Comparison of ENCODE assay signal across 12 cellular contexts in the genomic region with DNA sequence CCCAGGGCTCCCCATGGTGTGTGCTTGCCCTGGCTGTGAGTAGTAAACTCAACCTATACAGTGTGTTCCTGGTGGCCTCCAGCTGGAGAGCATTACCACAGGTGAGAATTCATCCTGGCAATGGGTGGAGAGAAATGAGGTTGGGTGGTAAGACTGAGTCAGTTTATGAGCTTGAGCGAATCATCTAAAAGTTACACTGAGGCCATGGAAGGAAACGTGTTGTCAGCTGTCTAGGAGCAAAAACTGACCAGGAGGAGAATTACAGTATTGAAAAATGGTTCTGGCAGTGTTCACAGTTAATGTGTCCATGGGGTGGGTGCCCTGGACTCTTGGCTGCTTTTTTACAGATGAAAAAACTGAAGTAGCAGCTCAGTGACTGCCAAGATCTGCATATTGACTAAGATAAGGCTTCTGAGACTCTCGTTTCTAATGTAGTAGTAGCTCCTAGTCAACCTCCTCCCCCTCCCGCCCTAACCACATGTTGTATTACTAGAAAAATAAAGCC.
DNase-seq lines count a peak whose midpoint lies in the region; ATAC-seq and TF ChIP-seq lines count a peak whose summit lies in the region.
"Had no signal": no experiment of that assay in that cellular context is flagged by ENCODE, and none has a peak within 500 bp of the region (broad histone marks: within the 10 kb centered on the region; RNA-seq: fewer than 3 reads in every experiment).

No MANE protein-coding gene starts in this region.

- WGBS in trophoblast cell (ENCODE audit: extremely low coverage, insufficient coverage, insufficient read length) = no CpG with 5 or more reads among the region's 4 CpGs

- H3K9me2 ChIP-seq in PC-3 (replicated peaks; ENCODE audit: low read length) = no peaks in the 10 kb centered on the region

- peak overlapping the region; percentile 40 for H3K14ac ChIP-seq in trophoblast cell (ENCODE audit: low read length)

- CTCF ChIA-PET in PC-3 (lab: Charles Lee) = no interaction called here

- H3K9me3 ChIP-seq in PC-3 (ENCODE audit: low read length) (no peaks in the 10 kb centered on the region), trophoblast cell (ENCODE audit: insufficient read depth, low read depth, low read length) (no peaks in the 10 kb centered on the region)
- H3K9me3 ChIP-seq: right lobe of liver, SJSA1 had no signal

- H2AK5ac ChIP-seq in trophoblast cell (ENCODE audit: low read length) = no peak overlapping the region

- no peak overlapping the region for H3K18ac ChIP-seq in trophoblast cell (ENCODE audit: low read length)

- H3K79me1 ChIP-seq in trophoblast cell (ENCODE audit: low read length) = peaks cover 20% of the 10 kb centered on the region

- H3K4me2 ChIP-seq in PC-3 (ENCODE audit: low read length) = no peak overlapping the region
- no peak overlapping the region for H3K4me2 ChIP-seq in trophoblast cell (ENCODE audit: low read length)

- in situ Hi-C loops in brain microvascular endothelial cell (cut with HindIII; ENCODE audit: low pct_ligation_motif_present, low sequenced_read_pairs) = no loop called here

- no peaks in the 10 kb centered on the region for H4K20me1 ChIP-seq in PC-3 (ENCODE audit: low read length)

- H3K79me2 ChIP-seq in PC-3 (ENCODE audit: low read length) = no peaks in the 10 kb centered on the region
- H3K79me2 ChIP-seq in trophoblast cell (ENCODE audit: control insufficient read depth, insufficient read depth, low read length, poor library complexity) = peaks cover 1% of the 10 kb centered on the region

- H3K23ac ChIP-seq in trophoblast cell (ENCODE audit: low read length) = no peak overlapping the region

- H3K4ac ChIP-seq in trophoblast cell (ENCODE audit: low read depth, low read length) = no peak overlapping the region

- H3K27ac ChIP-seq in PC-3 (ENCODE audit: low read length) = 0 out of 2 replicates have a peak overlapping the region, but pooled peaks have one; percentile 7
- peak overlapping the region; percentile 79 for H3K27ac ChIP-seq in brain microvascular endothelial cell
- no peak overlapping the region for H3K27ac ChIP-seq in trophoblast cell (ENCODE audit: low read depth, low read length)
- H3K27ac ChIP-seq in caudate nucleus (ENCODE audit: low read depth, low read length) = no peak overlapping the region
- H3K27ac ChIP-seq: right lobe of liver, SJSA1 had no signal

- H3K27me3 ChIP-seq in PC-3 (ENCODE audit: low read length) (no peaks in the 10 kb centered on the region), brain microvascular endothelial cell (replicated peaks) (no peaks in the 10 kb centered on the region), trophoblast cell (ENCODE audit: insufficient read depth, low read length) (no peaks in the 10 kb centered on the region)
- H3K27me3 ChIP-seq: right lobe of liver, SJSA1 had no signal

- no peak for TF ChIP-seq CTCF in PC-3 (conservative IDR thresholded peaks at IDR 0.05; ENCODE audit: low read depth, low read length)
- TF ChIP-seq CTCF in brain microvascular endothelial cell (IDR thresholded peaks at IDR 0.05; ENCODE audit: low read depth, low read length, missing control alignments) = no peak

- H3K4me1 ChIP-seq in PC-3 (ENCODE audit: insufficient read depth, low read length) = peaks cover 38% of the 10 kb centered on the region
- H3K4me1 ChIP-seq in trophoblast cell (ENCODE audit: control insufficient read depth in 1 of 2, insufficient read depth in 2 of 2, low read length in 2 of 2) = peaks cover 11 to 20% of the 10 kb centered on the region in 2 experiments

- BruUV-seq in PC-3 (replicated peaks; lab: Mats Ljungman, UMichigan) = no TSS peak

- no peak overlapping the region for H3K9ac ChIP-seq in PC-3 (ENCODE audit: low read length)
- no peak overlapping the region for H3K9ac ChIP-seq in trophoblast cell (ENCODE audit: low read length)

- no peak overlapping the region for H4K91ac ChIP-seq in trophoblast cell (ENCODE audit: low read depth, low read length)

- no peak overlapping the region for H2AFZ ChIP-seq in PC-3 (ENCODE audit: low read length)
- H2AFZ ChIP-seq in trophoblast cell (ENCODE audit: insufficient read depth, low read length, poor library complexity) = no peak overlapping the region

- no peak overlapping the region for H2BK120ac ChIP-seq in trophoblast cell (ENCODE audit: insufficient read depth, low read length, poor library complexity)

- no peak for ATAC-seq in PC-3
- ATAC-seq in HG02623 (IDR thresholded peaks at IDR 0.05; ENCODE audit: unreplicated experiment) = no peak
- ATAC-seq: right lobe of liver had no signal

- DNase-seq in Daoy (ENCODE audit: low read depth) (peak; percentile 65), PC-3 (peak; percentile 49), brain microvascular endothelial cell (peak; percentile 70), trophoblast cell (no peak), HuH-7.5 (ENCODE audit: low spot score) (no peak), caudate nucleus (lab: John Stamatoyannopoulos, UW) (no peak), SIG-M5 (lab: John Stamatoyannopoulos, UW) (no peak)
- DNase-seq: NCI-H1048, NCI-H524 treated with DMSO at 0.1 percent for 48 hours, right lobe of liver had no signal

- H3K4me3 ChIP-seq in PC-3 (ENCODE audit: low read length) (no peak overlapping the region), brain microvascular endothelial cell (ENCODE audit: low read depth, low read length) (no peak overlapping the region), trophoblast cell (ENCODE audit: low read depth, low read length) (no peak overlapping the region)
- H3K4me3 ChIP-seq: right lobe of liver, SJSA1 had no signal

- H3K36me3 ChIP-seq in PC-3 (ENCODE audit: low read depth, low read length) (no peaks in the 10 kb centered on the region), brain microvascular endothelial cell (replicated peaks) (no peaks in the 10 kb centered on the region), trophoblast cell (ENCODE audit: control insufficient read depth in 1 of 2, insufficient read depth in 2 of 2, low read length in 2 of 2) (no peaks in the 10 kb centered on the region)
- H3K36me3 ChIP-seq: right lobe of liver had no signal

- H3F3A ChIP-seq in PC-3 (ENCODE audit: low read length, unreplicated experiment) = peaks cover 3% of the 10 kb centered on the region

- peak overlapping the region; percentile 24 for H2BK12ac ChIP-seq in trophoblast cell (ENCODE audit: low read length)

- POLR2A ChIA-PET in PC-3 (lab: Charles Lee; ENCODE audit: unreplicated experiment) = no interaction called here

- H4K8ac ChIP-seq in trophoblast cell (ENCODE audit: low read depth, low read length) = no peak overlapping the region

- H2BK5ac ChIP-seq in trophoblast cell (ENCODE audit: low read depth, low read length, poor library complexity) = no peak overlapping the region

- H4K12ac ChIP-seq in trophoblast cell (ENCODE audit: low read depth, low read length) = no peak overlapping the region

- intact Hi-C loops in PC-3 (cut with micrococcal nuclease) = no loop called here

Comparison
In these comparisons a context has a peak if more than half of its experiments do, and no peak if none do; other contexts are left out.
1. DNase-seq: peak in Daoy (single experiment), PC-3 (single experiment) and brain microvascular endothelial cell (single experiment); none in trophoblast cell (0 of 2), HuH-7.5 (single experiment), caudate nucleus (0 of 61) and SIG-M5 (single experiment).
2. H3K27ac ChIP-seq: peak in PC-3 (single experiment) and brain microvascular endothelial cell (single experiment); none in trophoblast cell (single experiment) and caudate nucleus (single experiment).